1 cellular context compared by ENCODE assay signal in the genomic region with DNA sequence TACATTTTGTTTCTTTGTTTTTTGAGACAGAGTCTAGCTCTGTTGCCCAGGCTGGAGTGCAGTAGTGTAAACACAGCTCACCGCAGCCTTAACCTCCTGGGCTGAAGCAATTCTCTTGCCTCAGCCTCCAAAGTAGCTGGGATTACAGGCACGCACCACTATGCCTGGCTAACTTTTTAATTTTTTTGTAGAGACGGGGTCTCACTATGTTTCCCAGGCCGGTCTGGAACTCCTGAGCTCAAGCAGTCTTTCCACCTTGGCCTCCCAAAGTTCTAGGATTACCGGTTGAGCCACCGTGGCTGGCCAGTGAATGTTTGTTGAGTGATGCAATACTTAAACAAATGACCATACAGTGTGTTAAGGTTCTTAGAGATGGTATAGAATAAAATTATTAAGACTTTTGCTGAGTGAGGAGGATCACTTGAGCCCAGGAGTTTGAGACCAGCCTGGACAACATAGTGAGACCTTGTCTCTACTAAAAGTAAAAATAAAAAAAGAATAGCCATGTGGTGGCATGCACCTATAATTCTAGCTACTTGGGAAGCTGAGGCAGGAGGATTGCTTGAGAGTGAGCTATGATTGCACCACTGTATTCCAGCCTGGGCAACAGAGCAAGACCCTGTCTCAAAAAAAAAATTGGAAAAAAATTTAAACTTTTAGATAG.
TF ChIP-seq lines count a peak whose summit lies in the region.

No MANE protein-coding gene starts in this region.

TF ChIP-seq in HEK293T, 16 proteins besides CTCF, POLR2A, EP300 and RAD21:
- no peak for TF ChIP-seq LEF1 (IDR thresholded peaks at IDR 0.05; ENCODE audit: borderline replicate concordance)
- no peak for TF ChIP-seq FOXK2 (IDR thresholded peaks at IDR 0.05)
- no peak for TF ChIP-seq PKNOX1 (IDR thresholded peaks at IDR 0.05)
- no peak for TF ChIP-seq SP1 (IDR thresholded peaks at IDR 0.05)
- TF ChIP-seq SUZ12 (IDR thresholded peaks at IDR 0.05) = no peak
- TF ChIP-seq ELF4 (IDR thresholded peaks at IDR 0.05) = no peak
- no peak for TF ChIP-seq FOXM1 (IDR thresholded peaks at IDR 0.05; ENCODE audit: borderline replicate concordance)
- no peak for TF ChIP-seq FOXA1 (IDR thresholded peaks at IDR 0.05)
- TF ChIP-seq L3MBTL2 (conservative IDR thresholded peaks at IDR 0.05) = no peak
- TF ChIP-seq CTBP1 (IDR thresholded peaks at IDR 0.05; ENCODE audit: borderline replicate concordance) = no peak
- no peak for TF ChIP-seq TARDBP (IDR thresholded peaks at IDR 0.05)
- no peak for TF ChIP-seq ARNT (IDR thresholded peaks at IDR 0.05)
